In genomic region chr13:32987462-32987861, GRCh38 we compare ENCODE assay signal across 39 cellular contexts. TPM values are rescaled to one million over a fixed set of nuclear protein-coding genes. Genes with fewer than 3 reads are reported as not detected.
"Had no signal": no experiment of that assay in that cellular context is flagged by ENCODE, and none has a peak within 500 bp of the region (broad histone marks: within the 10 kb centered on the region; RNA-seq: fewer than 3 reads in every experiment).

No MANE protein-coding gene starts in this region.

- H3K36me3 ChIP-seq: adrenal gland, ascending aorta, brain microvascular endothelial cell, breast epithelium, cardiac muscle cell had no signal

- H3K27me3 ChIP-seq: adrenal gland, ascending aorta, body of pancreas, brain microvascular endothelial cell, breast epithelium, cardiac muscle cell had no signal

- H3K27ac ChIP-seq: adrenal gland, ascending aorta, body of pancreas, brain microvascular endothelial cell, breast epithelium, cardiac muscle cell had no signal

- H3K9me3 ChIP-seq: adrenal gland, ascending aorta, breast epithelium had no signal

- H3K36me3 Mint-ChIP-seq: activated naive CD4-positive, alpha-beta T cell treated with anti-CD3 and anti-CD28 coated beads, Interleukin-2, amount 10 ng/mL, durations not matched to agents 7 days and 5 days; brain had no signal

- DNase-seq: activated effector memory CD4-positive, alpha-beta T cell treated with anti-CD3 and anti-CD28 coated beads, Interleukin-2, amount 50 U/mL, for 16 hours; activated effector memory CD4-positive, alpha-beta T cell treated with Interleukin-2 at 50 U/mL for 16 hours; activated gamma-delta T cell; activated gamma-delta T cell treated with Interleukin-2 at 50 U/mL for 16 hours; activated naive CD4-positive, alpha-beta T cell; activated naive CD4-positive, alpha-beta T cell treated with anti-CD3 and anti-CD28 coated beads for 36 hours; activated naive CD4-positive, alpha-beta T cell treated with anti-CD3 and anti-CD28 coated beads, Interleukin-2, amount 10 ng/mL, durations not matched to agents 7 days and 5 days; activated naive CD4-positive, alpha-beta T cell treated with anti-CD3 and anti-CD28 coated beads, Interleukin-2, amount 50 U/mL, for 16 hours; activated naive CD4-positive, alpha-beta T cell treated with Interleukin-2 at 50 U/mL for 16 hours; activated naive CD8-positive, alpha-beta T cell treated with anti-CD3 and anti-CD28 coated beads for 36 hours; activated naive CD8-positive, alpha-beta T cell treated with anti-CD3 and anti-CD28 coated beads, Interleukin-2, amount 10 ng/mL, durations not matched to agents 7 days and 5 days; activated T-cell treated with anti-CD3 and anti-CD28 coated beads, Interleukin-2, amount 50 U/mL, for 1 hour; activated T-cell treated with anti-CD3 and anti-CD28 coated beads, Interleukin-2, amount 50 U/mL, for 24 hours; activated T-cell treated with anti-CD3 and anti-CD28 coated beads, Interleukin-2, amount 50 U/mL, for 4 hours; activated T-cell treated with anti-CD3 and anti-CD28 coated beads, Interleukin-2, amount 50 U/mL, for 48 hours; activated T-cell treated with anti-CD3 and anti-CD28 coated beads, Interleukin-2, amount 50 U/mL, for 72 hours; adrenal gland; amniotic stem cell; amygdala; anterior cingulate cortex; aorta; body of pancreas; brain microvascular endothelial cell; caudate nucleus; central memory CD4-positive, alpha-beta T cell; cerebellar nuclear complex had no signal

- H3K4me3 Mint-ChIP-seq: activated naive CD4-positive, alpha-beta T cell treated with anti-CD3 and anti-CD28 coated beads for 36 hours; activated naive CD4-positive, alpha-beta T cell treated with anti-CD3 and anti-CD28 coated beads, Interleukin-2, amount 10 ng/mL, durations not matched to agents 7 days and 5 days; activated naive CD4-positive, alpha-beta T cell treated with anti-CD3 and anti-CD28 coated beads, Interleukin-2, amount 50 U/mL, for 24 hours; activated naive CD8-positive, alpha-beta T cell; activated naive CD8-positive, alpha-beta T cell treated with anti-CD3 and anti-CD28 coated beads for 36 hours; activated naive CD8-positive, alpha-beta T cell treated with anti-CD3 and anti-CD28 coated beads, Interleukin-2, amount 10 ng/mL, durations not matched to agents 7 days and 5 days; activated T-cell treated with anti-CD3 and anti-CD28 coated beads, Interleukin-2, amount 50 U/mL, for 24 hours; activated T-cell treated with anti-CD3 and anti-CD28 coated beads, Interleukin-2, amount 50 U/mL, for 4 hours; activated T-cell treated with anti-CD3 and anti-CD28 coated beads, Interleukin-2, amount 50 U/mL, for 72 hours; activated T-helper 1 cell treated with anti-CD3 and anti-CD28 coated beads, Interleukin-12 subunit alpha, Interleukin-12 subunit beta, Interleukin-2, Interleukin-4 antibody, amounts not matched to agents 30 ng/mL and 10 ng/mL and 1 ng/mL, durations not matched to agents 14 hours and 24 hours and 36 hours; activated T-helper 17 cell treated with anti-CD3 and anti-CD28 coated beads, Interleukin-2, amount 50 U/mL, for 72 hours; brain; central memory CD8-positive, alpha-beta T cell had no signal

- H3K4me1 Mint-ChIP-seq: activated T-helper 17 cell treated with anti-CD3 and anti-CD28 coated beads, Interleukin-2, amount 50 U/mL, for 72 hours; central memory CD8-positive, alpha-beta T cell had no signal

- H3K4me1 ChIP-seq: adrenal gland, ascending aorta, body of pancreas, breast epithelium had no signal

- ATAC-seq: activated naive CD4-positive, alpha-beta T cell treated with anti-CD3 and anti-CD28 coated beads, Interleukin-2, amount 50 U/mL, for 72 hours; activated T-cell treated with anti-CD3 and anti-CD28 coated beads, Interleukin-2, amount 50 U/mL, for 4 hours; activated T-cell treated with anti-CD3 and anti-CD28 coated beads, Interleukin-2, amount 50 U/mL, for 72 hours; activated T-helper 17 cell treated with anti-CD3 and anti-CD28 coated beads, Interleukin-2, amount 50 U/mL, for 72 hours; body of pancreas had no signal

- H3K9me3 Mint-ChIP-seq: activated naive CD4-positive, alpha-beta T cell treated with anti-CD3 and anti-CD28 coated beads, Interleukin-2, amount 10 ng/mL, durations not matched to agents 7 days and 5 days; activated naive CD8-positive, alpha-beta T cell treated with anti-CD3 and anti-CD28 coated beads for 36 hours; activated T-cell treated with anti-CD3 and anti-CD28 coated beads, Interleukin-2, amount 50 U/mL, for 24 hours; activated T-cell treated with anti-CD3 and anti-CD28 coated beads, Interleukin-2, amount 50 U/mL, for 4 hours; activated T-helper 1 cell treated with anti-CD3 and anti-CD28 coated beads, Interleukin-12 subunit alpha, Interleukin-12 subunit beta, Interleukin-2, Interleukin-4 antibody, amounts not matched to agents 30 ng/mL and 10 ng/mL and 1 ng/mL, durations not matched to agents 14 hours and 24 hours and 36 hours; activated T-helper 17 cell treated with anti-CD3 and anti-CD28 coated beads, Interleukin-2, amount 50 U/mL, for 72 hours had no signal

- FAIRE-seq: astrocyte, bronchial epithelial cell had no signal

- H3K4me3 ChIP-seq: adrenal gland, ascending aorta, body of pancreas, breast epithelium, cardiac muscle cell had no signal

- H3K27ac Mint-ChIP-seq: activated naive CD4-positive, alpha-beta T cell treated with anti-CD3 and anti-CD28 coated beads for 36 hours; activated naive CD4-positive, alpha-beta T cell treated with anti-CD3 and anti-CD28 coated beads, Interleukin-2, amount 10 ng/mL, durations not matched to agents 7 days and 5 days; activated naive CD4-positive, alpha-beta T cell treated with anti-CD3 and anti-CD28 coated beads, Interleukin-2, amount 50 U/mL, for 24 hours; activated naive CD4-positive, alpha-beta T cell treated with anti-CD3 and anti-CD28 coated beads, Interleukin-2, amount 50 U/mL, for 72 hours; activated naive CD8-positive, alpha-beta T cell; activated naive CD8-positive, alpha-beta T cell treated with anti-CD3 and anti-CD28 coated beads for 36 hours; activated naive CD8-positive, alpha-beta T cell treated with anti-CD3 and anti-CD28 coated beads, Interleukin-2, amount 10 ng/mL, durations not matched to agents 7 days and 5 days; activated T-cell treated with anti-CD3 and anti-CD28 coated beads, Interleukin-2, amount 50 U/mL, for 24 hours; activated T-cell treated with anti-CD3 and anti-CD28 coated beads, Interleukin-2, amount 50 U/mL, for 72 hours; activated T-helper 1 cell treated with anti-CD3 and anti-CD28 coated beads, Interleukin-12 subunit alpha, Interleukin-12 subunit beta, Interleukin-2, Interleukin-4 antibody, amounts not matched to agents 30 ng/mL and 10 ng/mL and 1 ng/mL, durations not matched to agents 14 hours and 24 hours and 36 hours; activated T-helper 17 cell treated with anti-CD3 and anti-CD28 coated beads, Interleukin-2, amount 50 U/mL, for 72 hours; activated T-helper 2 cell treated with anti-CD3 and anti-CD28 coated beads, Interferon-gamma antibody, Interleukin-2, Interleukin-4, amounts not matched to agents 10 μg/mL and 5 μg/mL and 100 μg/mL, durations not matched to agents 14 hours and 24 hours and 36 hours; brain had no signal

RNA-seq across cellular contexts. Expression of gene KL, which starts 28.8 kb away (rescaled TPM):
- total RNA-seq: bronchial epithelial cell, cardiac muscle cell had no signal
- polyA plus RNA-seq: cardiac muscle cell had no signal
